Comparison of ENCODE assay signal across 8 cellular contexts in the genomic region with DNA sequence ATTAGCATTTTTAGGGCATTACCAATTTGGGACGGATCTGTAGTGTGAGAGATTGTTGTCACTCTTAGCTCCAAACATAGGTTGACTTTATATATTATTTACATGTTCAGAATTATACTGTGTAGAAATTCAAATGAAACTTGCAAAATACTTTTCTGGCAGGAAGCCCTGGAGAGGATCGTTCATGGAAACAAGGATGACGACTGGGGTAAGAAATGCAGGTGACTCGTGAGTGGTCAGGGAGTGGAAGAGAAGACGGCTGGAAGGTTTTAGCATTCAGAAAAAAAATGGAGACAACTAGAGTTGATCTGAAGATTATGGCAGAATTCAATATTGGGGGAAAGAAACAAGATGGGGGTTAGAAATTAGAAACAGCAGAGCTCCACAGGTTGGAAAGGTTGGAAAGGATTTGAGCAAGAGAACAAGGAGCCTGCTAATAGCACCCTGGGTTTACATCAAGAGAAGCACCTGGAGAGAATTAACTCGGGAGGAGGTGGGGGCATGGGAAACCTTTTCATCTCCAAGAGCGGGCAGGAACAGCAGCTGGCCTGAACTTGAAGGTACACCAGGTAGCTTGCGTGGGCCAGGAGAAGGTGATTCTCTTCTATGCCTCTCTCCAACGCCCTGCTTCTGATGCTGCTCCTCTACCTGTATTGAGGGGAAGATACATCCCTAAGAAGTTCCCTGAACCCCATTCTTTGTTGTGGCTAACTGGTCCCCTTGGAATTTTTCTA.
DNase-seq lines count a peak whose midpoint lies in the region; ATAC-seq and TF ChIP-seq lines count a peak whose summit lies in the region.

No MANE protein-coding gene starts in this region.

- in situ Hi-C loops in ACHN (cut with HindIII; ENCODE audit: low pct_ligation_motif_present, low pct_unique_long_range_greater_than_20kb, low sequenced_read_pairs): loop anchor here (25.0 kb wide), 1 partner anchor 478 kb away; no protein-coding TSS in a partner anchor
- in situ Hi-C loops in brain microvascular endothelial cell (cut with HindIII; ENCODE audit: low pct_ligation_motif_present, low sequenced_read_pairs): no loop called here

- ATAC-seq in HG02610 (IDR thresholded peaks at IDR 0.05; ENCODE audit: unreplicated experiment) (no peak), GM21576 (IDR thresholded peaks at IDR 0.05; ENCODE audit: unreplicated experiment) (no peak)

- H3K9ac ChIP-seq in mucosa of rectum (ENCODE audit: low read depth in 1 of 2, low read length in 2 of 2): peak overlapping the region; percentile 1 to 33

- H3K36me3 ChIP-seq in brain microvascular endothelial cell (replicated peaks): no peaks in the 10 kb centered on the region
- H3K36me3 ChIP-seq in mucosa of rectum (ENCODE audit: control insufficient read depth in 2 of 2, insufficient read depth in 2 of 2, low read length in 2 of 2): no peaks in the 10 kb centered on the region

- peak; percentile 42 for DNase-seq in ACHN
- peak; percentile 20 for DNase-seq in LoVo (ENCODE audit: low spot score)
- peak; percentile 74 for DNase-seq in brain microvascular endothelial cell
- DNase-seq in activated gamma-delta T cell treated with Interleukin-2 at 50 U/mL for 16 hours: no peak
- DNase-seq in iPS-NIHi11 (ENCODE audit: low spot score): no peak

- H3K4me3 ChIP-seq in brain microvascular endothelial cell (ENCODE audit: low read depth, low read length) (peak overlapping the region; percentile 23), mucosa of rectum (ENCODE audit: low read length in 2 of 2) (peak overlapping the region in 1 of 2 donors; percentile 65)

- TF ChIP-seq CTCF in brain microvascular endothelial cell (IDR thresholded peaks at IDR 0.05; ENCODE audit: low read depth, low read length, missing control alignments): no peak

- no peaks in the 10 kb centered on the region for H3K9me3 ChIP-seq in mucosa of rectum (ENCODE audit: control insufficient read depth in 2 of 2, low read length in 2 of 2)

- H3K27me3 ChIP-seq in brain microvascular endothelial cell (replicated peaks) (no peaks in the 10 kb centered on the region), mucosa of rectum (ENCODE audit: control insufficient read depth in 2 of 2, insufficient read depth in 2 of 2, low read length in 2 of 2) (no peaks in the 10 kb centered on the region)

- H3K4me1 ChIP-seq in mucosa of rectum (ENCODE audit: control insufficient read depth in 2 of 2, insufficient read depth in 2 of 2, low read length in 2 of 2): peaks cover 3 to 7% of the 10 kb centered on the region in 2 donors

- H3K27ac ChIP-seq in brain microvascular endothelial cell: peak overlapping the region; percentile 99
- H3K27ac ChIP-seq in mucosa of rectum (ENCODE audit: low read depth in 2 of 2, low read length in 2 of 2): peak overlapping the region in 1 of 2 donors; percentile 28

Comparison
In these comparisons a context has a peak if more than half of its experiments do, and no peak if none do; other contexts are left out.
1. DNase-seq: peak in ACHN (single experiment), LoVo (single experiment) and brain microvascular endothelial cell (single experiment); none in activated gamma-delta T cell treated with Interleukin-2 at 50 U/mL for 16 hours (single experiment) and iPS-NIHi11 (single experiment).